Comparison of ENCODE assay signal across 23 cellular contexts in the genomic region with DNA sequence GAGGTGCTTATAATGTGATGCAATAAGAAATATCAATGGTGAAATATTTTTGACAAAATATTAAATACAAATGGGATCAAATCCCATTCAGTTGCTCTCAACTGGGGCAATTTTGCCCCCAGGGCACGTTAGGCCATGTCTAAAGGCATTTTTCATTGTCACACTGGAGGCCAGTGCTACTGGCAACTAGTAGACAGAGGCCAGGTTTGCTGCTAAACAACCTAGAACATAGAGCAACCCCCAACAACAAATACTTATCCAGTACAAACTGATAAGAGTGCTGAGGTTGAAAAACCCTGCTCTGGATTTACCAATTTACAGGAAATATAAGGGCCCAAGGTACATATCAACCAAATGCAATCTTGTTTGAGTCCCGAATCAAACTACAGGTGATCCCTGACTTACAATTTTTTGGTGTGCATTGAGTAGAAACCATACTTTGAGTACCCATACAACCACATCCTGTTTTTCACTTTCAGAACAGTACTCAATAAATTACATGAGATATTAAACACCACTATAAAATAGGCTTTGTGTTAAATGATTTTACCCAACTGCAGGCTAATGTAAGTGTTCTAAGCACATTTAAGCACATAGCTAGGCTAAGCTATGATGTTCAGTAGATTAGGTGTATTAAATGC.
DNase-seq lines count a peak whose midpoint lies in the region; ATAC-seq and TF ChIP-seq lines count a peak whose summit lies in the region.
"Had no signal": no experiment of that assay in that cellular context is flagged by ENCODE, and none has a peak within 500 bp of the region (broad histone marks: within the 10 kb centered on the region; RNA-seq: fewer than 3 reads in every experiment).

No MANE protein-coding gene starts in this region.

- H3K9me3 ChIP-seq in A673 (ENCODE audit: low read depth, low read length, poor library complexity, severe bottlenecking): no peaks in the 10 kb centered on the region
- H3K9me3 ChIP-seq: BLaER1, upper lobe of right lung had no signal

- peak; percentile 13 to 53 for ATAC-seq in activated T-cell treated with anti-CD3 and anti-CD28 coated beads, Interleukin-2, amount 50 U/mL, for 72 hours (replicated peaks in 1 of 2)
- ATAC-seq in activated naive CD8-positive, alpha-beta T cell treated with anti-CD3 and anti-CD28 coated beads, Interleukin-2, amount 10 ng/mL, durations not matched to agents 7 days and 5 days (ENCODE audit: low read depth): peak; percentile 76
- ATAC-seq in stimulated activated naive CD8-positive, alpha-beta T cell treated with anti-CD3 and anti-CD28 coated beads, Interleukin-15, Interleukin-2, amounts not matched to agents 100 U/mL and 50 U/mL, for 24 hours: peak; percentile 45
- no peak for ATAC-seq in HG02852 (IDR thresholded peaks at IDR 0.05; ENCODE audit: unreplicated experiment)
- ATAC-seq: left cardiac atrium, natural killer cell, upper lobe of right lung had no signal

- peak overlapping the region in 1 of 2 donors; percentile 41 for H3K4me3 Mint-ChIP-seq in activated T-cell treated with anti-CD3 and anti-CD28 coated beads, Interleukin-2, amount 50 U/mL, for 72 hours
- no peak overlapping the region for H3K4me3 Mint-ChIP-seq in activated naive CD8-positive, alpha-beta T cell treated with anti-CD3 and anti-CD28 coated beads, Interleukin-2, amount 10 ng/mL, durations not matched to agents 7 days and 5 days
- H3K4me3 Mint-ChIP-seq: natural killer cell had no signal

- H3K27me3 Mint-ChIP-seq in activated T-cell treated with anti-CD3 and anti-CD28 coated beads, Interleukin-2, amount 50 U/mL, for 72 hours (ENCODE audit: low read depth): no peaks in the 10 kb centered on the region
- H3K27me3 Mint-ChIP-seq in activated naive CD8-positive, alpha-beta T cell treated with anti-CD3 and anti-CD28 coated beads, Interleukin-2, amount 10 ng/mL, durations not matched to agents 7 days and 5 days: no peaks in the 10 kb centered on the region

- H3K4me2 ChIP-seq in KMS-11: peak overlapping the region; percentile 19; the same call in 1 of the 2 replicates
- H3K4me2 ChIP-seq: BLaER1 had no signal

- no peak for TF ChIP-seq CTCF in KMS-11 (conservative IDR thresholded peaks at IDR 0.05; ENCODE audit: low read depth, low read length)
- no peak for TF ChIP-seq CTCF in A673 (conservative IDR thresholded peaks at IDR 0.05; ENCODE audit: low read depth, low read length)

- intact Hi-C loops in A673 (cut with micrococcal nuclease; ENCODE audit: unreplicated experiment): no loop called here

- peaks cover 2 to 3% of the 10 kb centered on the region in 2 donors for H3K9me3 Mint-ChIP-seq in activated T-cell treated with anti-CD3 and anti-CD28 coated beads, Interleukin-2, amount 50 U/mL, for 72 hours
- peaks cover 7% of the 10 kb centered on the region for H3K9me3 Mint-ChIP-seq in activated naive CD8-positive, alpha-beta T cell treated with anti-CD3 and anti-CD28 coated beads, Interleukin-2, amount 10 ng/mL, durations not matched to agents 7 days and 5 days
- H3K9me3 Mint-ChIP-seq: natural killer cell had no signal

- no peak overlapping the region for H2AFZ ChIP-seq in KMS-11 (ENCODE audit: low read depth)

- peaks cover 12% of the 10 kb centered on the region for H3K4me1 ChIP-seq in KMS-11 (ENCODE audit: low read depth, poor library complexity, severe bottlenecking)
- no peaks in the 10 kb centered on the region for H3K4me1 ChIP-seq in A673 (ENCODE audit: insufficient read depth, low read length, poor library complexity, severe bottlenecking)
- H3K4me1 ChIP-seq: BLaER1, upper lobe of right lung had no signal

- DNase-seq in activated T-cell treated with anti-CD3 and anti-CD28 coated beads, Interleukin-2, amount 50 U/mL, for 72 hours: no peak
- DNase-seq in activated T-cell treated with anti-CD3 and anti-CD28 coated beads, Interleukin-2, amount 50 U/mL, for 1 hour: no peak
- no peak for DNase-seq in activated naive CD8-positive, alpha-beta T cell treated with anti-CD3 and anti-CD28 coated beads, Interleukin-2, amount 10 ng/mL, durations not matched to agents 7 days and 5 days
- DNase-seq in stimulated activated naive CD8-positive, alpha-beta T cell treated with anti-CD3 and anti-CD28 coated beads, Interleukin-15, Interleukin-2, amounts not matched to agents 100 U/mL and 50 U/mL, for 24 hours: no peak
- DNase-seq in A673 (ENCODE audit: low spot score): no peak
- DNase-seq in anterior cingulate cortex (lab: John Stamatoyannopoulos, UW): no peak
- DNase-seq: activated CD4-positive, CD25-positive, alpha-beta regulatory T cell treated with anti-CD3 and anti-CD28 coated beads, Interleukin-2, amount 50 U/mL, for 72 hours; activated effector memory CD4-positive, alpha-beta T cell treated with Interleukin-2 at 50 U/mL for 16 hours; amygdala; dermis blood vessel endothelial cell; EL; HCEC 1CT; left cardiac atrium; mesendoderm; natural killer cell; NCI-H1930; NCI-H345; SIG-M5; stimulated activated CD4-positive, alpha-beta T cell treated with anti-CD3 and anti-CD28 coated beads, Interleukin-4, amount 100 ng/mL, for 24 hours; upper lobe of right lung had no signal

- H3K4me3 ChIP-seq in KMS-11 (IDR thresholded peaks at IDR 0.05; ENCODE audit: insufficient read depth, low read depth, low read length) (no peak overlapping the region), A673 (ENCODE audit: low read depth, low read length, poor library complexity, severe bottlenecking) (no peak overlapping the region)
- H3K4me3 ChIP-seq: BLaER1, upper lobe of right lung had no signal

- peak overlapping the region; percentile 42 for H3K27ac Mint-ChIP-seq in activated T-cell treated with anti-CD3 and anti-CD28 coated beads, Interleukin-2, amount 50 U/mL, for 72 hours
- peak overlapping the region; percentile 60 for H3K27ac Mint-ChIP-seq in activated naive CD8-positive, alpha-beta T cell treated with anti-CD3 and anti-CD28 coated beads, Interleukin-2, amount 10 ng/mL, durations not matched to agents 7 days and 5 days
- H3K27ac Mint-ChIP-seq: natural killer cell had no signal

- no peaks in the 10 kb centered on the region for H4K20me1 ChIP-seq in KMS-11 (ENCODE audit: insufficient read depth)
- H4K20me1 ChIP-seq: BLaER1 had no signal

- H3K27me3 ChIP-seq in KMS-11 (ENCODE audit: insufficient read depth, low read depth) (no peaks in the 10 kb centered on the region), A673 (replicated peaks; ENCODE audit: insufficient read depth, low read depth, low read length, poor library complexity) (no peaks in the 10 kb centered on the region)
- H3K27me3 ChIP-seq: BLaER1, upper lobe of right lung had no signal

- no TSS peak for BruUV-seq in A673 (replicated peaks; lab: Mats Ljungman, UMichigan)

- POLR2A ChIA-PET in activated naive CD8-positive, alpha-beta T cell treated with anti-CD3 and anti-CD28 coated beads, Interleukin-2, amount 10 ng/mL, durations not matched to agents 7 days and 5 days (lab: Charles Lee): no interaction called here
- POLR2A ChIA-PET in A673 (lab: Charles Lee; ENCODE audit: low non-redundant PET): no interaction called here

- CTCF ChIA-PET in A673 (lab: Charles Lee): no interaction called here

- H3K36me3 Mint-ChIP-seq in activated T-cell treated with anti-CD3 and anti-CD28 coated beads, Interleukin-2, amount 50 U/mL, for 72 hours (ENCODE audit: insufficient read depth in 2 of 2): peaks cover 0 to 2% of the 10 kb centered on the region in 2 donors
- H3K36me3 Mint-ChIP-seq in activated naive CD8-positive, alpha-beta T cell treated with anti-CD3 and anti-CD28 coated beads, Interleukin-2, amount 10 ng/mL, durations not matched to agents 7 days and 5 days: peaks cover 8% of the 10 kb centered on the region
- H3K36me3 Mint-ChIP-seq: natural killer cell had no signal

- peaks cover 23% of the 10 kb centered on the region for H3K4me1 Mint-ChIP-seq in activated T-cell treated with anti-CD3 and anti-CD28 coated beads, Interleukin-2, amount 50 U/mL, for 72 hours (ENCODE audit: low read depth)
- peaks cover 14% of the 10 kb centered on the region for H3K4me1 Mint-ChIP-seq in activated naive CD8-positive, alpha-beta T cell treated with anti-CD3 and anti-CD28 coated beads, Interleukin-2, amount 10 ng/mL, durations not matched to agents 7 days and 5 days

- H3K27ac ChIP-seq in KMS-11: no peak overlapping the region
- H3K27ac ChIP-seq in A673 (ENCODE audit: low read depth, low read length, poor library complexity, severe bottlenecking): no peak overlapping the region
- H3K27ac ChIP-seq: BLaER1, upper lobe of right lung had no signal

- no peaks in the 10 kb centered on the region for H3K79me2 ChIP-seq in KMS-11 (ENCODE audit: insufficient read depth, low read depth)

- H3K36me3 ChIP-seq in KMS-11 (ENCODE audit: insufficient read depth) (no peaks in the 10 kb centered on the region), A673 (ENCODE audit: insufficient read depth, low read length, poor library complexity, severe bottlenecking) (no peaks in the 10 kb centered on the region)
- H3K36me3 ChIP-seq: BLaER1, upper lobe of right lung had no signal

- H3K9ac ChIP-seq in KMS-11: no peak overlapping the region
- H3K9ac ChIP-seq: BLaER1 had no signal
